In the genomic region with DNA sequence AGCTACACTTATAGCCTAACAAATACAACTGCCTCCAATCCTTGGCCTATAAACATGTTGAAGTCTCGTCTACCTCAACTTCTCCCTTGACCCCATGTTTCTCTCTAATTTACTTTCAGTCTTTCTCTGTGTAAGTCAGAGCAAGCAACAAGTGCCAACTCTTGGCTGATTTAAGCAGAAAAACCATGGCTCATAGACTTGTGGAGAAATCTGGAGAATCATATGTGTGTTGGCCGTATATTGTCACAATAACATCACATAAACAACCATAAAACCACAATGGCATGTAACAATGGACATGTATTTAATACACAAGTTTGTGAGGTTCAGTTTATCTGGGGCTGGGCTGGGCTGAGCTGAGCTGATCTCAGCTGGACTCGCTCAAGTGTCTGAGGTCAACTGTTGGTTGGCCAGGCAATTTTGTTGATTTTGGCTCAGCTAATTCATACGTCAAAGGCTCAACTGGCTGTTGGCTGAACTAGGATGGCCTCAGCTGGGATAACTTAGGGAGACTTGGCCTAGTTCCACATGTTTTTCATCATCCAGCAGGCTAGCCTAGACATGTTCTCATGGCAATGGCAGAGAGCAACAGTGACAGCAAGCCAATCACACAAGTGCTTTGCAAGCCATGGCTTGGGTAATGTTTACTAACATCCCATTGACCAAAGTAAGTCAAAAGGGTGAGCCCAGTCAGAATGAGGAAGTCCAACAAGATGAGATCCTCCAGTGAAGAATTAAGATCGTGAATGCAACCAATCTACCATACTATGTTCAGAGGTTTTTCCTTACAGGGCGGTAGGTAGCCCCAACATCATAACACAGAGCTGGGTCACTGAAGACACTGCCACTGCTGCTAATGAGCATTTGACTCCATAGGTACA, we compare ENCODE assay signal across 8 cellular contexts. TPM values are rescaled to one million over a fixed set of nuclear protein-coding genes. Genes with fewer than 3 reads are reported as not detected.
A peak's percentile ranks its signal among the peaks of the same experiment; 100 is the strongest.
DNase-seq lines count a peak whose midpoint lies in the region; ATAC-seq and TF ChIP-seq lines count a peak whose summit lies in the region.

No MANE protein-coding gene starts in this region.

- TF ChIP-seq CTCF in HFFc6 (IDR thresholded peaks at IDR 0.05), result no peak
- no peak for TF ChIP-seq CTCF in BE2C (IDR thresholded peaks at IDR 0.05; ENCODE audit: low read depth, low read length)

- H3K27ac Mint-ChIP-seq in HFFc6, result peak overlapping the region; percentile 95

- H3K4me3 Mint-ChIP-seq in HFFc6, result peak overlapping the region; percentile 63

- peak; percentile 100 for DNase-seq in HFFc6
- peak; percentile 54 for DNase-seq in NOMO-1 treated with dmso at 0.1 percent for 144 hours (lab: John Stamatoyannopoulos, UW; ENCODE audit: unreplicated experiment)
- DNase-seq in epidermal melanocyte (ENCODE audit: insufficient read length, low spot score), result peak; percentile 18
- DNase-seq in BE2C, result no peak
- no peak for DNase-seq in stimulated activated CD4-positive, alpha-beta T cell treated with anti-CD3 and anti-CD28 coated beads, Interleukin-2, amount 100 ng/mL, for 48 hours
- DNase-seq in cerebellar cortex (ENCODE audit: low spot score), result no peak

- H3K4me3 ChIP-seq in muscle layer of colon (ENCODE audit: low read depth in 1 of 2, low read length in 2 of 2) (no peak overlapping the region), BE2C (ENCODE audit: low read depth, low read length) (no peak overlapping the region)

- H3K9me3 Mint-ChIP-seq in HFFc6, result peaks cover 18% of the 10 kb centered on the region

- ATAC-seq in GM21526 (IDR thresholded peaks at IDR 0.05; ENCODE audit: low FRiP score, unreplicated experiment), result no peak

- H3K4me1 Mint-ChIP-seq in HFFc6 (ENCODE audit: low read depth), result peaks cover 77% of the 10 kb centered on the region

- H3K27me3 Mint-ChIP-seq in HFFc6 (ENCODE audit: insufficient read depth), result peaks cover 8% of the 10 kb centered on the region

- H3K27me3 ChIP-seq in muscle layer of colon (ENCODE audit: control insufficient read depth in 1 of 2, insufficient read depth in 2 of 2, low read length in 2 of 2) (no peaks in the 10 kb centered on the region), BE2C (no peaks in the 10 kb centered on the region; the same call in 1 of the 2 replicates)

- peaks cover 48% of the 10 kb centered on the region for H3K36me3 Mint-ChIP-seq in HFFc6 (ENCODE audit: low read depth)

- peak overlapping the region; percentile 77 for H3K27ac ChIP-seq in muscle layer of colon (ENCODE audit: low read depth, low read length)

- H3K9me3 ChIP-seq in muscle layer of colon (ENCODE audit: low read length) (no peaks in the 10 kb centered on the region), BE2C (no peaks in the 10 kb centered on the region)

- H3K9ac ChIP-seq in muscle layer of colon (ENCODE audit: low read length), result no peak overlapping the region

- H3K36me3 ChIP-seq in muscle layer of colon (ENCODE audit: insufficient read depth, low read length) (no peaks in the 10 kb centered on the region), BE2C (no peaks in the 10 kb centered on the region)

- H3K4me1 ChIP-seq in muscle layer of colon (ENCODE audit: insufficient read depth, low read length) (peaks cover 43% of the 10 kb centered on the region), BE2C (peaks cover 5% of the 10 kb centered on the region; the same call in 1 of the 2 replicates)

RNA-seq across cellular contexts. Expression of a gene that starts 12.9 kb away (rescaled TPM):
- 1 to 10 TPM; 9.0 to 9.6 (median 9.2) TPM for total RNA-seq in HFFc6 (2021; fragmentation: NEBNext Ultra II Directional; extraction: Animal tissue kit (Norgen Biotek cat#: 25700))
- polyA plus RNA-seq in BE2C (2012; ENCODE audit: insufficient read depth, insufficient read length, low read depth), result 5.9 TPM

RNA-seq across cellular contexts. Expression of a gene that starts 13.3 kb away (rescaled TPM):
- total RNA-seq in HFFc6 (2021; fragmentation: NEBNext Ultra II Directional; extraction: Animal tissue kit (Norgen Biotek cat#: 25700)), result 1 to 10 TPM in 5 of 6 experiments, under 1 TPM in 1; 0.99 to 2.0 (median 1.6) TPM
- not detected for polyA plus RNA-seq in BE2C (2012; ENCODE audit: insufficient read depth, insufficient read length, low read depth)

Comparison
In these comparisons a context has a peak if more than half of its experiments do, and no peak if none do; other contexts are left out.
1. DNase-seq: peak in HFFc6 (single experiment), NOMO-1 treated with dmso at 0.1 percent for 144 hours (single experiment) and epidermal melanocyte (single experiment); none in BE2C (single experiment), stimulated activated CD4-positive, alpha-beta T cell treated with anti-CD3 and anti-CD28 coated beads, Interleukin-2, amount 100 ng/mL, for 48 hours (0 of 2) and cerebellar cortex (single experiment).